Comparison of ENCODE assay signal across 1 cellular context in the genomic region with DNA sequence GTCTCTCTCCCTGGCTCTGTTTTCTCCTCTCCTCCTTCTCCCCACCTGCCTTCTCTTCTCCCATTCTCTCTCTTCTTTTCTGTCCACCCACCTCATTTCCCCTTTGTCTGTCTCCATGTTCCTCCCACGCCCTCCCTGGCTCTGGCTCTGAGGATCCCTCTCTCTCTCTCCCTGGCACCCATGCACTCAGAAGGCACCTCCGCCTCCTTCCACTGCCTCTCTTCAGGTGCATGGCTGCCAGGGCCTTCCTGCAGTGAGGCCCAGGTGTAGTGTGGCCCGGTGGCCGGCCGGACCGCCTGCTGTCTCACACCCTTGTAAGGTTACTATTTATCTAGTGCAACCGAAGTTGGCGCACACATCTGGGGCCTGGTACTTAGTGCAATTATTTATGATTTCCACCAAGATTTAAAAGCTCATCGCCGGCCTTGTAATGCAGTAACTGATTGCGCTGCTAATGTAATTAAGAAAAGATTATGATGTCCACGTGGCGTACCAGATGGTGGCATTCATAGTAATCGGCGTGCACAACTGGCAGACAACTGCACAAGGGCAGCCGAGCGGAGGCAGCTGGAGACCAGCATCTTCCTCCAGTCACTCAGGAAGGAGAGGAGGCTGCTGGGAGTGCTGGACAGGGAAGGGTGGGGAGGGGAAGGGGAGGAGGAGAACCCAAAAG.
TF ChIP-seq lines count a peak whose summit lies in the region.

No MANE protein-coding gene starts in this region.

TF ChIP-seq in H1, 55 proteins besides CTCF, POLR2A, EP300 and RAD21:
- no peak for TF ChIP-seq ASH2L (IDR thresholded peaks at IDR 0.05; ENCODE audit: low read length)
- TF ChIP-seq, protein P1, sequence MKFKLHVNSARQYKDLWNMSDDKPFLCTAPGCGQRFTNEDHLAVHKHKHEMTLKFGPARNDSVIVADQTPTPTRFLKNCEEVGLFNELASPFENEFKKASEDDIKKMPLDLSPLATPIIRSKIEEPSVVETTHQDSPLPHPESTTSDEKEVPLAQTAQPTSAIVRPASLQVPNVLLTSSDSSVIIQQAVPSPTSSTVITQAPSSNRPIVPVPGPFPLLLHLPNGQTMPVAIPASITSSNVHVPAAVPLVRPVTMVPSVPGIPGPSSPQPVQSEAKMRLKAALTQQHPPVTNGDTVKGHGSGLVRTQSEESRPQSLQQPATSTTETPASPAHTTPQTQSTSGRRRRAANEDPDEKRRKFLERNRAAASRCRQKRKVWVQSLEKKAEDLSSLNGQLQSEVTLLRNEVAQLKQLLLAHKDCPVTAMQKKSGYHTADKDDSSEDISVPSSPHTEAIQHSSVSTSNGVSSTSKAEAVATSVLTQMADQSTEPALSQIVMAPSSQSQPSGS (IDR thresholded peaks at IDR 0.05; ENCODE audit: low read length) = no peak
- TF ChIP-seq, protein P2, sequence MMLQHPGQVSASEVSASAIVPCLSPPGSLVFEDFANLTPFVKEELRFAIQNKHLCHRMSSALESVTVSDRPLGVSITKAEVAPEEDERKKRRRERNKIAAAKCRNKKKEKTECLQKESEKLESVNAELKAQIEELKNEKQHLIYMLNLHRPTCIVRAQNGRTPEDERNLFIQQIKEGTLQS (IDR thresholded peaks at IDR 0.05; ENCODE audit: insufficient read depth, low read depth, low read length) = no peak
- no peak for TF ChIP-seq EGR1 (IDR thresholded peaks at IDR 0.05; ENCODE audit: borderline replicate concordance, low read depth, low read length)
- no peak for TF ChIP-seq KDM4A (IDR thresholded peaks at IDR 0.05; ENCODE audit: low read depth, low read length, severe bottlenecking)
- no peak for TF ChIP-seq CBX8 (IDR thresholded peaks at IDR 0.05; ENCODE audit: borderline replicate concordance, low read depth, low read length)
TF ChIP-seq in H1: peak in this region for 0.
